Comparison of ENCODE assay signal across 22 cellular contexts in the genomic region with DNA sequence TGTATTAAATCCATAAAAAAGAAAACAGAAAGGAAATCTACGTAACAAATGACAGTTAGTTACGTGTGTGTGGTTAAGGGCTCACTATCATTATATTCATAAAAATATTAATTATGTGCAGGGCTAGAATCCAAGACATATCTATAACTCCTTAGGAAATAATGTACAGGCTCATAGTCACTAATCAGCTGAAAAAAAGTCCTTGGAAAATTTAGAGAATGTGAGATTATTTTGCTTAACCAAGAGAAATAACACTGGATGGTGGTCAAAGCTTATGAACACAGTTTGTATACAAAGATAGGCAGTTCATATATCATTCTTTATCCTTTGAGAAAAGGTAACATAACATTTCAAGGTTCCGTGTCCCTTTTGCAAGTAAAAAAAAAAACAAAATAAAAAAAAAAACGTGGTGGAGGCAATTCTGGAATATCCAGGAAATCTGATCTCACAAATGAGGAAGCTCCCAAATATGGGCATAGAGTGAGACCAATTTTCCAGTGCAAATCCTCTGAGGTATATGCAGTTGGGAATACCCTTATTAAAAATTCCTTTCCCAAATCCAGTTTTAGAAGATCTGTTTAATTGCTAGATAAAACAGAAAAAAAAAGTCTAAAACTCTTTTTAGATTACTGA. TPM values are rescaled to one million over a fixed set of nuclear protein-coding genes. Genes with fewer than 3 reads are reported as not detected.
DNase-seq lines count a peak whose midpoint lies in the region; ATAC-seq, FAIRE-seq and TF ChIP-seq lines count a peak whose summit lies in the region.
"Had no signal": no experiment of that assay in that cellular context is flagged by ENCODE, and none has a peak within 500 bp of the region (broad histone marks: within the 10 kb centered on the region; RNA-seq: fewer than 3 reads in every experiment).

No MANE protein-coding gene starts in this region.

- peak overlapping the region in 1 of 2 donors; percentile 14 for H3K4me3 Mint-ChIP-seq in activated T-cell treated with anti-CD3 and anti-CD28 coated beads, Interleukin-2, amount 50 U/mL, for 72 hours
- H3K4me3 Mint-ChIP-seq: activated naive CD8-positive, alpha-beta T cell; H9; neural progenitor cell; stimulated activated effector memory CD8-positive, alpha-beta T cell treated with anti-CD3 and anti-CD28 coated beads, Interleukin-12 subunit alpha, Interleukin-12 subunit beta, amount 100 ng/mL, for 72 hours; T-cell had no signal

- peaks cover 34% of the 10 kb centered on the region for H3K4me1 Mint-ChIP-seq in activated T-cell treated with anti-CD3 and anti-CD28 coated beads, Interleukin-2, amount 50 U/mL, for 72 hours (ENCODE audit: low read depth)

- H3K27ac Mint-ChIP-seq in activated T-cell treated with anti-CD3 and anti-CD28 coated beads, Interleukin-2, amount 50 U/mL, for 72 hours: peak overlapping the region; percentile 31
- H3K27ac Mint-ChIP-seq: activated naive CD8-positive, alpha-beta T cell; H9; neural progenitor cell; T-cell had no signal

- H3K4me2 ChIP-seq in keratinocyte (ENCODE audit: control insufficient read depth, extremely low read depth, insufficient read depth, low read depth, low read length): no peak overlapping the region
- H3K4me2 ChIP-seq: neural progenitor cell had no signal

- no peak overlapping the region for H2AFZ ChIP-seq in keratinocyte (ENCODE audit: control insufficient read depth, low read length)
- H2AFZ ChIP-seq: neural progenitor cell had no signal

- H3K4me3 ChIP-seq in keratinocyte (ENCODE audit: control insufficient read depth in 2 of 3, extremely low read depth in 1 of 3, insufficient read depth in 2 of 3, low read depth in 1 of 3, low read length in 3 of 3) (no peak overlapping the region), thoracic aorta (peak overlapping the region; percentile 39)
- H3K4me3 ChIP-seq: colonic mucosa, lung, neural progenitor cell, uterus had no signal

- H4K20me1 ChIP-seq in keratinocyte (ENCODE audit: control insufficient read depth, extremely low read depth, insufficient read depth, low read length): no peaks in the 10 kb centered on the region

- no peaks in the 10 kb centered on the region for H3K79me2 ChIP-seq in keratinocyte (ENCODE audit: control insufficient read depth, insufficient read depth, low read length)

- H3K36me3 ChIP-seq in keratinocyte (ENCODE audit: control insufficient read depth in 2 of 2, extremely low read depth in 1 of 2, insufficient read depth in 2 of 2, low read length in 2 of 2) (no peaks in the 10 kb centered on the region), thoracic aorta (no peaks in the 10 kb centered on the region)
- H3K36me3 ChIP-seq: colonic mucosa, neural progenitor cell, uterus had no signal

- no peak for FAIRE-seq in keratinocyte (lab: Jason Lieb, UNC)

- no peak for TF ChIP-seq CTCF in keratinocyte (optimal IDR thresholded peaks at IDR 0.05 in 1 of 3, IDR thresholded peaks at IDR 0.05 in 1 of 3, conservative IDR thresholded peaks at IDR 0.05 in 1 of 3; ENCODE audit: extremely low read depth in 1 of 3, insufficient read depth in 2 of 3, low read length in 3 of 3)
- no peak for TF ChIP-seq CTCF in thoracic aorta (IDR thresholded peaks at IDR 0.05)

- H3K4me1 ChIP-seq in keratinocyte (ENCODE audit: control insufficient read depth, extremely low read depth, insufficient read depth, low read length) (peaks cover 43% of the 10 kb centered on the region), thoracic aorta (ENCODE audit: control insufficient read depth in 1 of 2, low read depth in 2 of 2) (peaks cover 3 to 16% of the 10 kb centered on the region in 2 donors)
- H3K4me1 ChIP-seq: colonic mucosa, neural progenitor cell, uterus had no signal

- H3K27me3 ChIP-seq in keratinocyte (ENCODE audit: control insufficient read depth, extremely low read depth, insufficient read depth, low read length) (no peaks in the 10 kb centered on the region), thoracic aorta (replicated peaks; ENCODE audit: insufficient read depth) (no peaks in the 10 kb centered on the region)
- H3K27me3 ChIP-seq: colonic mucosa, neural progenitor cell, uterus had no signal

- dilution Hi-C loops in keratinocyte (cut with MboI; ENCODE audit: extremely low pct_ligation_motif_present, low sequenced_read_pairs): no loop called here

- no peaks in the 10 kb centered on the region for H3K36me3 Mint-ChIP-seq in activated T-cell treated with anti-CD3 and anti-CD28 coated beads, Interleukin-2, amount 50 U/mL, for 72 hours (ENCODE audit: insufficient read depth in 2 of 2)
- H3K36me3 Mint-ChIP-seq: neural progenitor cell, T-cell had no signal

- H3K9me3 ChIP-seq in keratinocyte (ENCODE audit: control insufficient read depth, low read depth, low read length): no peaks in the 10 kb centered on the region
- no peaks in the 10 kb centered on the region for H3K9me3 ChIP-seq in thoracic aorta
- H3K9me3 ChIP-seq: colonic mucosa, uterus had no signal

- no peak for ATAC-seq in activated T-cell treated with anti-CD3 and anti-CD28 coated beads, Interleukin-2, amount 50 U/mL, for 72 hours (replicated peaks in 1 of 2)
- ATAC-seq in thoracic aorta (ENCODE audit: insufficient number of reproducible peaks, low FRiP score, low read depth): no peak
- ATAC-seq in GM21360 (IDR thresholded peaks at IDR 0.05; ENCODE audit: unreplicated experiment): no peak
- ATAC-seq in GM18519 (IDR thresholded peaks at IDR 0.05; ENCODE audit: low FRiP score, unreplicated experiment): no peak
- ATAC-seq: esophagus mucosa, sciatic nerve, T-cell had no signal

- H3K9me3 Mint-ChIP-seq in activated T-cell treated with anti-CD3 and anti-CD28 coated beads, Interleukin-2, amount 50 U/mL, for 72 hours: no peaks in the 10 kb centered on the region
- H3K9me3 Mint-ChIP-seq: H9; neural progenitor cell; stimulated activated effector memory CD8-positive, alpha-beta T cell treated with anti-CD3 and anti-CD28 coated beads, Interleukin-12 subunit alpha, Interleukin-12 subunit beta, amount 100 ng/mL, for 72 hours; T-cell had no signal

- H3K27me3 Mint-ChIP-seq in activated T-cell treated with anti-CD3 and anti-CD28 coated beads, Interleukin-2, amount 50 U/mL, for 72 hours (ENCODE audit: low read depth): no peaks in the 10 kb centered on the region
- H3K27me3 Mint-ChIP-seq: activated naive CD8-positive, alpha-beta T cell; T-cell had no signal

- no peak for DNase-seq in activated T-cell treated with anti-CD3 and anti-CD28 coated beads, Interleukin-2, amount 50 U/mL, for 72 hours
- no peak for DNase-seq in activated T-cell treated with anti-CD3 and anti-CD28 coated beads for 4 hours
- DNase-seq in astrocyte of the hippocampus (ENCODE audit: low read depth, low spot score): peak; percentile 51
- DNase-seq in keratinocyte (ENCODE audit: low read depth, low spot score): no peak
- no peak for DNase-seq in thoracic aorta (ENCODE audit: low spot score)
- DNase-seq in NOMO-1 (lab: John Stamatoyannopoulos, UW; ENCODE audit: unreplicated experiment in 2 of 2): no peak
- DNase-seq: colonic mucosa, COR-L47, H9, KG1, NCI-H1436, NCI-H524 treated with DMSO at 0.1 percent for 48 hours, T-cell, uterus had no signal

- peak overlapping the region; percentile 57 for H3K27ac ChIP-seq in keratinocyte (ENCODE audit: control insufficient read depth, insufficient read depth, low read length)
- no peak overlapping the region for H3K27ac ChIP-seq in thoracic aorta
- H3K27ac ChIP-seq: colonic mucosa, neural progenitor cell had no signal

- H3K9ac ChIP-seq in keratinocyte (ENCODE audit: control insufficient read depth, extremely low read depth, insufficient read depth, low read length): no peak overlapping the region
- H3K9ac ChIP-seq: neural progenitor cell had no signal

- no peaks in the 10 kb centered on the region for H3K9me1 ChIP-seq in keratinocyte (ENCODE audit: control insufficient read depth, extremely low read depth, insufficient read depth, low read length)

RNA-seq across cellular contexts. Expression of a gene that starts 17.9 kb away (rescaled TPM):
- 100 to 1,000 TPM; 350 to 510 TPM for total RNA-seq in activated T-cell treated with anti-CD3 and anti-CD28 coated beads, Interleukin-2, amount 50 U/mL, for 72 hours
- polyA plus RNA-seq in keratinocyte: 73.3 to 141 TPM (median 109 TPM) in 3 replicates
- 142 TPM for polyA plus RNA-seq in keratinocyte (2011; ENCODE audit: low read depth)
- 44.6 and 69.6 TPM in 2 replicates for polyA plus RNA-seq in keratinocyte (2011; cell fraction: cytosol; rRNA removed)
- polyA plus RNA-seq in keratinocyte (2011; cell fraction: nucleus; rRNA removed): 452 and 544 TPM in 2 replicates
- 40.8 and 90.7 TPM in 2 replicates for polyA plus RNA-seq in keratinocyte (2012; ENCODE audit: low replicate concordance)
- polyA minus RNA-seq in keratinocyte: 81.8 to 113 TPM (median 110 TPM) in 3 replicates
- 42.4 TPM for polyA minus RNA-seq in keratinocyte (2011; cell fraction: cytosol; rRNA and poly(A)+ RNA removed)
- polyA minus RNA-seq in keratinocyte (2011; cell fraction: nucleus; rRNA and poly(A)+ RNA removed): 149 and 322 TPM in 2 replicates
- total RNA-seq in thoracic aorta: 10 to 100 TPM; 21.9 to 26.3 TPM

Comparison
In these comparisons a context has a peak if more than half of its experiments do, and no peak if none do; other contexts are left out.
1. RNA of a gene that starts 17.9 kb away (total RNA-seq): 350 to 510 TPM in activated T-cell treated with anti-CD3 and anti-CD28 coated beads, Interleukin-2, amount 50 U/mL, for 72 hours; 21.9 to 26.3 TPM in thoracic aorta; every median in the first group is over 10 times any median in the second.